15 cellular contexts compared by ENCODE assay signal in the genomic region with DNA sequence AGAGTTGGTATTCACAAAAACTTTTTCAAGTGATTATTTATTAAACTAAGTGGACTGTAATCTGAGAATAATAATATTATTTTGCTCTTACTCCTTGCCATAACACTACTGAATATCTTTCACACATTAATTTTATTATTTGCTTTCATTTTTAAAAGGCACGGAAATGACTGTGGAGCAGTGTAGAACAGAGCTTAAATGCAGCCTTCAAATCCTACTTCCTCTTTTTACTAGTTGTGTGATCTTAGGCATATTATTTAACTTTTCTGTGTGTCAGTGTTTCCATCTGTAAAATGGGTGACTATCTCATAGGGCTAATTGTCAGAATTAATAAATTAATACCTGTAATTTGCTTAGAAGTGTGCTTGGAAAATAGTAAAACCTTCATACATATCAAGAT. TPM values are rescaled to one million over a fixed set of nuclear protein-coding genes. Genes with fewer than 3 reads are reported as not detected.
DNase-seq lines count a peak whose midpoint lies in the region; ATAC-seq and TF ChIP-seq lines count a peak whose summit lies in the region.
"Had no signal": no experiment of that assay in that cellular context is flagged by ENCODE, and none has a peak within 500 bp of the region (broad histone marks: within the 10 kb centered on the region; RNA-seq: fewer than 3 reads in every experiment).

No MANE protein-coding gene starts in this region.

- intact Hi-C loops in natural killer cell (cut with micrococcal nuclease) = no loop called here

- H3K4me3 Mint-ChIP-seq in natural killer cell = no peak overlapping the region
- H3K4me3 Mint-ChIP-seq: activated CD4-positive, alpha-beta T cell treated with anti-CD3 and anti-CD28 coated beads for 36 hours; HFFc6 had no signal

- H3K36me3 Mint-ChIP-seq in natural killer cell = no peaks in the 10 kb centered on the region

- peaks cover 2 to 3% of the 10 kb centered on the region in 2 donors for H3K9me3 Mint-ChIP-seq in natural killer cell
- H3K9me3 Mint-ChIP-seq: HFFc6 had no signal

- no peaks in the 10 kb centered on the region for H3K27me3 Mint-ChIP-seq in natural killer cell (ENCODE audit: low read depth in 2 of 2)
- H3K27me3 Mint-ChIP-seq: activated CD4-positive, alpha-beta T cell treated with anti-CD3 and anti-CD28 coated beads for 36 hours had no signal

- no peak overlapping the region for H3K27ac Mint-ChIP-seq in natural killer cell
- H3K27ac Mint-ChIP-seq: activated CD4-positive, alpha-beta T cell treated with anti-CD3 and anti-CD28 coated beads for 36 hours; HFFc6 had no signal

- no peaks in the 10 kb centered on the region for H3K4me1 Mint-ChIP-seq in natural killer cell
- H3K4me1 Mint-ChIP-seq: activated CD4-positive, alpha-beta T cell treated with anti-CD3 and anti-CD28 coated beads for 36 hours had no signal

- H3K4me3 ChIP-seq in GM12864 (ENCODE audit: low read depth, low read length) = no peak overlapping the region
- H3K4me3 ChIP-seq: lower lobe of right lung had no signal

- ATAC-seq in GM18909 (IDR thresholded peaks at IDR 0.05; ENCODE audit: poor library complexity, unreplicated experiment) = peak; percentile 82
- peak; percentile 84 for ATAC-seq in HG02852 (IDR thresholded peaks at IDR 0.05; ENCODE audit: unreplicated experiment)
- ATAC-seq in HG03575 (IDR thresholded peaks at IDR 0.05; ENCODE audit: extremely low read depth, insufficient number of reproducible peaks, low FRiP score, unreplicated experiment) = peak; percentile 69
- no peak for ATAC-seq in HG03571 (IDR thresholded peaks at IDR 0.05; ENCODE audit: unreplicated experiment)
- no peak for ATAC-seq in natural killer cell
- ATAC-seq: activated CD4-positive, alpha-beta T cell treated with anti-CD3 and anti-CD28 coated beads for 36 hours; lower lobe of right lung had no signal

- TF ChIP-seq CTCF in GM12864 (IDR thresholded peaks at IDR 0.05; ENCODE audit: low read depth, low read length, missing control alignments) = no peak
- no peak for TF ChIP-seq CTCF in natural killer cell (IDR thresholded peaks at IDR 0.05)

- DNase-seq in GM12864 (ENCODE audit: low read depth) (peak; percentile 12), DMS 273 (lab: John Stamatoyannopoulos, UW; ENCODE audit: unreplicated experiment) (no peak), natural killer cell (no peak), NCI-H524 (lab: John Stamatoyannopoulos, UW) (no peak)
- DNase-seq: activated CD4-positive, alpha-beta T cell treated with anti-CD3 and anti-CD28 coated beads for 36 hours; DMS79 treated with DMSO at 0.1 percent for 48 hours; HFFc6; hippocampal formation; lower lobe of right lung; NCI-H1436; NCI-H748 treated with DMSO at 0.1 percent for 48 hours had no signal

RNA-seq across cellular contexts. Expression of a gene that starts 55.5 kb away (rescaled TPM):
- 1 to 10 TPM; 1.4 to 4.7 (median 3.6) TPM for total RNA-seq in natural killer cell

Comparison
In these comparisons a context has a peak if more than half of its experiments do, and no peak if none do; other contexts are left out.
1. ATAC-seq: peak in GM18909 (single experiment), HG02852 (single experiment) and HG03575 (single experiment); none in HG03571 (single experiment) and natural killer cell (0 of 3).